ENCODE assay signal across 32 cellular contexts in genomic region chr1:15185617-15186016, GRCh38. TPM values are rescaled to one million over a fixed set of nuclear protein-coding genes. Genes with fewer than 3 reads are reported as not detected.
"Had no signal": no experiment of that assay in that cellular context is flagged by ENCODE, and none has a peak within 500 bp of the region (broad histone marks: within the 10 kb centered on the region; RNA-seq: fewer than 3 reads in every experiment).

No MANE protein-coding gene starts in this region.

- ATAC-seq: activated CD4-positive, alpha-beta T cell treated with anti-CD3 and anti-CD28 coated beads for 36 hours; activated CD4-positive, CD25-positive, alpha-beta regulatory T cell treated with anti-CD3 and anti-CD28 coated beads, Interleukin-2, amount 50 U/mL, for 24 hours; activated CD8-positive, alpha-beta T cell treated with anti-CD3 and anti-CD28 coated beads, Interleukin-2, amount 10 ng/mL, durations not matched to agents 7 days and 5 days had no signal

- H3K36me3 Mint-ChIP-seq: activated naive CD8-positive, alpha-beta T cell treated with anti-CD3 and anti-CD28 coated beads, Interleukin-2, amount 10 ng/mL, durations not matched to agents 7 days and 5 days had no signal

- DNase-seq: activated CD4-positive, alpha-beta T cell treated with anti-CD3 and anti-CD28 coated beads for 36 hours; activated CD4-positive, alpha-beta T cell treated with anti-CD3 and anti-CD28 coated beads, Interleukin-2, amount 10 ng/mL, durations not matched to agents 7 days and 5 days; activated CD4-positive, alpha-beta T cell treated with anti-CD3 and anti-CD28 coated beads, Interleukin-2, amount 50 U/mL, for 48 hours; activated CD8-positive, alpha-beta T cell treated with anti-CD3 and anti-CD28 coated beads, Interleukin-2, amount 10 ng/mL, durations not matched to agents 7 days and 5 days; activated gamma-delta T cell; activated naive CD4-positive, alpha-beta T cell treated with Interleukin-2 at 50 U/mL for 16 hours; activated naive CD8-positive, alpha-beta T cell treated with anti-CD3 and anti-CD28 coated beads, Interleukin-2, amount 10 ng/mL, durations not matched to agents 7 days and 5 days; activated T-cell treated with anti-CD3 and anti-CD28 coated beads, Interleukin-2, amount 50 U/mL, for 24 hours; brain microvascular endothelial cell; Kasumi-1; KG1; MG63; MV-4-11; NCI-H1092; NCI-H1436 treated with DMSO at 0.1 percent for 48 hours; NCI-H1694 treated with DMSO at 0.1 percent for 48 hours; NCI-H2029; NCI-H345; NCI-H510A; NCI-H526; NCI-H748 treated with DMSO at 0.1 percent for 48 hours; PC-9; Right ventricle myocardium superior had no signal

- H3K4me3 Mint-ChIP-seq: activated CD4-positive, alpha-beta T cell treated with anti-CD3 and anti-CD28 coated beads for 36 hours; activated CD4-positive, alpha-beta T cell treated with anti-CD3 and anti-CD28 coated beads, Interleukin-2, amount 10 ng/mL, durations not matched to agents 7 days and 5 days; activated CD8-positive, alpha-beta T cell treated with anti-CD3 and anti-CD28 coated beads, Interleukin-2, amount 10 ng/mL, durations not matched to agents 7 days and 5 days; activated naive CD4-positive, alpha-beta T cell treated with anti-CD3 and anti-CD28 coated beads, Interleukin-2, amount 50 U/mL, for 24 hours; activated naive CD8-positive, alpha-beta T cell treated with anti-CD3 and anti-CD28 coated beads, Interleukin-2, amount 10 ng/mL, durations not matched to agents 7 days and 5 days; activated T-cell treated with anti-CD3 and anti-CD28 coated beads, Interleukin-2, amount 50 U/mL, for 24 hours; central memory CD8-positive, alpha-beta T cell; T-helper 1 cell treated with Interleukin-12 subunit alpha and Interleukin-12 subunit beta and Interleukin-4 antibody, amounts not matched to agents 30 μg/mL and 1 μg/mL, for 36 hours; T-helper 2 cell treated with Interferon-gamma antibody and Interleukin-4, amounts not matched to agents 5 μg/mL and 100 μg/mL, for 36 hours had no signal

- H3K4me1 Mint-ChIP-seq: activated CD4-positive, alpha-beta T cell treated with anti-CD3 and anti-CD28 coated beads for 36 hours; activated CD4-positive, alpha-beta T cell treated with anti-CD3 and anti-CD28 coated beads, Interleukin-2, amount 10 ng/mL, durations not matched to agents 7 days and 5 days; activated naive CD4-positive, alpha-beta T cell treated with anti-CD3 and anti-CD28 coated beads, Interleukin-2, amount 50 U/mL, for 24 hours; central memory CD8-positive, alpha-beta T cell had no signal

- H3K27ac Mint-ChIP-seq: activated CD4-positive, alpha-beta T cell treated with anti-CD3 and anti-CD28 coated beads for 36 hours; activated CD4-positive, alpha-beta T cell treated with anti-CD3 and anti-CD28 coated beads, Interleukin-2, amount 10 ng/mL, durations not matched to agents 7 days and 5 days; activated CD8-positive, alpha-beta T cell treated with anti-CD3 and anti-CD28 coated beads, Interleukin-2, amount 10 ng/mL, durations not matched to agents 7 days and 5 days; activated naive CD4-positive, alpha-beta T cell treated with anti-CD3 and anti-CD28 coated beads, Interleukin-2, amount 50 U/mL, for 24 hours; activated naive CD8-positive, alpha-beta T cell treated with anti-CD3 and anti-CD28 coated beads, Interleukin-2, amount 10 ng/mL, durations not matched to agents 7 days and 5 days; activated T-cell treated with anti-CD3 and anti-CD28 coated beads, Interleukin-2, amount 50 U/mL, for 24 hours; activated T-helper 2 cell treated with anti-CD3 and anti-CD28 coated beads, Interferon-gamma antibody, Interleukin-2, Interleukin-4, amounts not matched to agents 10 μg/mL and 5 μg/mL and 100 μg/mL, durations not matched to agents 14 hours and 24 hours and 36 hours; T-helper 1 cell treated with Interleukin-12 subunit alpha and Interleukin-12 subunit beta and Interleukin-4 antibody, amounts not matched to agents 30 μg/mL and 1 μg/mL, for 36 hours; T-helper 2 cell treated with Interferon-gamma antibody and Interleukin-4, amounts not matched to agents 5 μg/mL and 100 μg/mL, for 36 hours had no signal

- H3K9me3 Mint-ChIP-seq: activated CD4-positive, alpha-beta T cell treated with anti-CD3 and anti-CD28 coated beads, Interleukin-2, amount 10 ng/mL, durations not matched to agents 7 days and 5 days; activated naive CD4-positive, alpha-beta T cell treated with anti-CD3 and anti-CD28 coated beads, Interleukin-2, amount 50 U/mL, for 24 hours; activated naive CD8-positive, alpha-beta T cell treated with anti-CD3 and anti-CD28 coated beads, Interleukin-2, amount 10 ng/mL, durations not matched to agents 7 days and 5 days; activated T-cell treated with anti-CD3 and anti-CD28 coated beads, Interleukin-2, amount 50 U/mL, for 24 hours; activated T-helper 2 cell treated with anti-CD3 and anti-CD28 coated beads, Interferon-gamma antibody, Interleukin-2, Interleukin-4, amounts not matched to agents 10 μg/mL and 5 μg/mL and 100 μg/mL, durations not matched to agents 14 hours and 24 hours and 36 hours; central memory CD8-positive, alpha-beta T cell; T-helper 1 cell treated with Interleukin-12 subunit alpha and Interleukin-12 subunit beta and Interleukin-4 antibody, amounts not matched to agents 30 μg/mL and 1 μg/mL, for 36 hours; T-helper 2 cell treated with Interferon-gamma antibody and Interleukin-4, amounts not matched to agents 5 μg/mL and 100 μg/mL, for 36 hours had no signal

- FAIRE-seq: RCC 7860, TTC549 had no signal

RNA-seq across cellular contexts. Expression of gene TMEM51, which starts 32.1 kb away (rescaled TPM):
- total RNA-seq: activated CD4-positive, alpha-beta T cell treated with anti-CD3 and anti-CD28 coated beads, Interleukin-2, amount 10 ng/mL, durations not matched to agents 7 days and 5 days; OCI-LY7 had no signal
